19 cellular contexts compared by ENCODE assay signal in the genomic region with DNA sequence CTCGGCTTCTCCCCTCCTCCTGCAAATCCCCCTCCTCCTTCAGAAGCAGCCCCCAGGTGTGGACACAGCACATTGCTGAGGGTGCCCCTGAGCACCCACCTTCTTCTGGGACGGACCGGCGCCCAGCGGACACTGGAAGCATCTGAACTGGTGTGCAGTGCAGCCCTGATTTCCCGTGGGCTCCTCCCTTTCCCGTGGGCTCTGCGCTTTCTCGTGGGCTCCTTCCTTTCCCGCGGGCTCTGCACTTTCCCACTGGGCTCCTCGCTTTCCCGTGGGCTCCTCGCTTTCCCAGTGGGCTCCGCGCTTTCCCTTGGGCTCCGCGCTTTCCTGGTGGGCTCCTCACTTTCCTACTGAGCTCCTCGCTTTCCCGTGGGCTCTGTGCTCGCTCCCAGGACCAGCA.
"Had no signal": no experiment of that assay in that cellular context is flagged by ENCODE, and none has a peak within 500 bp of the region (broad histone marks: within the 10 kb centered on the region; RNA-seq: fewer than 3 reads in every experiment).

No MANE protein-coding gene starts in this region.

- H3K27ac Mint-ChIP-seq: type B pancreatic cell had no signal

- H3K36me3 Mint-ChIP-seq: naive thymus-derived CD8-positive, alpha-beta T cell; type B pancreatic cell had no signal

- ATAC-seq: gastrocnemius medialis; heart right ventricle; naive thymus-derived CD8-positive, alpha-beta T cell; psoas muscle; sciatic nerve had no signal

- H3K4me3 Mint-ChIP-seq: naive thymus-derived CD8-positive, alpha-beta T cell; type B pancreatic cell had no signal

- H3K4me3 ChIP-seq: dorsolateral prefrontal cortex, esophagus muscularis mucosa, gastrocnemius medialis, heart right ventricle, psoas muscle, spleen had no signal

- H3K9me3 Mint-ChIP-seq: naive thymus-derived CD8-positive, alpha-beta T cell; type B pancreatic cell had no signal

- H3K4me1 ChIP-seq: esophagus muscularis mucosa, gastrocnemius medialis, heart right ventricle, parathyroid adenoma, psoas muscle had no signal

- H2AFZ ChIP-seq: parathyroid adenoma had no signal

- H3K9ac ChIP-seq: parathyroid adenoma had no signal

- H3K9me3 ChIP-seq: esophagus muscularis mucosa, gastrocnemius medialis, heart right ventricle, psoas muscle, spleen had no signal

- DNase-seq: cortex of kidney; dorsolateral prefrontal cortex; effector CD8-positive, alpha-beta T cell; gastrocnemius medialis; heart right ventricle; hypothalamus; kidney glomerular epithelial cell; naive thymus-derived CD8-positive, alpha-beta T cell; psoas muscle; retina; spleen; stimulated activated CD4-positive, alpha-beta T cell treated with anti-CD3 and anti-CD28 coated beads, Interleukin-15, amount 100 ng/mL, for 24 hours; stimulated activated CD4-positive, alpha-beta T cell treated with anti-CD3 and anti-CD28 coated beads, Interleukin-1b, Interleukin-23, amount 100 ng/mL, for 48 hours; stimulated activated CD4-positive, alpha-beta T cell treated with anti-CD3 and anti-CD28 coated beads, Interleukin-4, amount 100 ng/mL, for 24 hours; stimulated activated naive CD4-positive, alpha-beta T cell treated with Interleukin-2 at 50 U/mL for 16 hours had no signal

- H3K27ac ChIP-seq: dorsolateral prefrontal cortex, esophagus muscularis mucosa, gastrocnemius medialis, heart right ventricle, parathyroid adenoma, psoas muscle had no signal

- H3K79me2 ChIP-seq: parathyroid adenoma had no signal

- H3K36me3 ChIP-seq: esophagus muscularis mucosa, gastrocnemius medialis, heart right ventricle, spleen had no signal
